8 cellular contexts compared by ENCODE assay signal in genomic region chr7:100148559-100149328, GRCh38. TPM values are rescaled to one million over a fixed set of nuclear protein-coding genes. Genes with fewer than 3 reads are reported as not detected.
DNase-seq lines count a peak whose midpoint lies in the region; ATAC-seq and TF ChIP-seq lines count a peak whose summit lies in the region.

LAMTOR4 (plus strand) TSS chr7:100148918; CDS start chr7:100148973, 55 bp downstream.

- H3K9ac ChIP-seq in adipocyte (ENCODE audit: low read length): peak within 1 kb of the TSS; percentile 94
- H3K9ac ChIP-seq in parathyroid adenoma: peak within 1 kb of the TSS; percentile 75

- H3K4me3 ChIP-seq in GM12875 (ENCODE audit: low read depth, low read length): peak within 1 kb of the TSS; percentile 84
- H3K4me3 ChIP-seq in adipocyte (ENCODE audit: low read length): peak within 1 kb of the TSS; percentile 95
- peak within 1 kb of the TSS; percentile 97 for H3K4me3 ChIP-seq in parathyroid adenoma (ENCODE audit: low read depth, low read length)
- peak within 1 kb of the TSS; percentile 69 to 91 (median 89) for H3K4me3 ChIP-seq in tibial nerve

- no peaks in the 10 kb centered on the region for H3K9me3 ChIP-seq in adipocyte (ENCODE audit: control insufficient read depth, low read length)
- no peaks in the 10 kb centered on the region for H3K9me3 ChIP-seq in parathyroid adenoma (ENCODE audit: control insufficient read depth, low read length)
- H3K9me3 ChIP-seq in tibial nerve: no peaks in the 10 kb centered on the region

- peak; percentile 89 to 92 for TF ChIP-seq EP300 in tibial nerve (IDR thresholded peaks at IDR 0.05)

- ATAC-seq in HG02798 (IDR thresholded peaks at IDR 0.05; ENCODE audit: poor library complexity, unreplicated experiment) (peak; percentile 99), Right ventricle myocardium superior (ENCODE audit: poor library complexity) (peak; percentile 98)

- WGBS in tibial nerve, 2 donors: 0 to 1% methylated on average over 41 to 46 of the region's 46 CpGs

- TF ChIP-seq CTCF in GM12875 (IDR thresholded peaks at IDR 0.05; ENCODE audit: borderline replicate concordance, insufficient read depth, low read depth, low read length): no peak
- TF ChIP-seq CTCF in parathyroid adenoma (IDR thresholded peaks at IDR 0.05): no peak
- peak in 2 of 5 experiments; percentile 23 to 34 for TF ChIP-seq CTCF in tibial nerve (IDR thresholded peaks at IDR 0.05)

- peaks cover 6% of the 10 kb centered on the region for H3K79me2 ChIP-seq in parathyroid adenoma

- H3K36me3 ChIP-seq in adipocyte (ENCODE audit: control insufficient read depth, insufficient read depth, low read length, severe bottlenecking) (peaks cover 7% of the 10 kb centered on the region), parathyroid adenoma (ENCODE audit: control insufficient read depth, insufficient read depth, low read length) (no peaks in the 10 kb centered on the region), tibial nerve (peaks cover 0 to 25% (median 0%) of the 10 kb centered on the region in 3 donors)

- peak; percentile 68 to 89 for TF ChIP-seq POLR2A in tibial nerve (IDR thresholded peaks at IDR 0.05)

- peak within 1 kb of the TSS; percentile 97 for H3K4me2 ChIP-seq in parathyroid adenoma (ENCODE audit: low read length)

- peak within 1 kb of the TSS; percentile 83 for H3K27ac ChIP-seq in parathyroid adenoma
- H3K27ac ChIP-seq in tibial nerve: peak within 1 kb of the TSS; percentile 75 to 95 (median 93)

- H3K4me1 ChIP-seq in adipocyte (ENCODE audit: control insufficient read depth, insufficient read depth, low read length) (peaks cover 16% of the 10 kb centered on the region), parathyroid adenoma (peaks cover 2% of the 10 kb centered on the region), tibial nerve (peaks cover 0 to 38% (median 9%) of the 10 kb centered on the region in 4 donors)

- peak; percentile 98 for DNase-seq in NCI-H1436 (lab: John Stamatoyannopoulos, UW)
- DNase-seq in T follicular helper cell (ENCODE audit: low read depth): peak; percentile 98
- peak; percentile 99 for DNase-seq in adipocyte (ENCODE audit: low read depth)
- DNase-seq in Right ventricle myocardium superior: peak; percentile 99
- DNase-seq in tibial nerve (ENCODE audit: low spot score in 2 of 2): peak; percentile 98 to 99

- H2AFZ ChIP-seq in parathyroid adenoma: peak within 1 kb of the TSS; percentile 78

- no peaks in the 10 kb centered on the region for H3K27me3 ChIP-seq in adipocyte (replicated peaks; ENCODE audit: control insufficient read depth, insufficient read depth, low read length)
- no peaks in the 10 kb centered on the region for H3K27me3 ChIP-seq in parathyroid adenoma (ENCODE audit: control insufficient read depth, insufficient read depth, low read length)
- no peaks in the 10 kb centered on the region for H3K27me3 ChIP-seq in tibial nerve

- intact Hi-C loops in Right ventricle myocardium superior (cut with DNase I): no loop called here

RNA-seq across cellular contexts. Expression of gene LAMTOR4, which starts in this region (rescaled TPM):
- 121 TPM for total RNA-seq in Right ventricle myocardium superior
- 100 to 1,000 TPM; 226 to 312 (median 252) TPM for total RNA-seq in tibial nerve

Comparison
In these comparisons a context has a peak if more than half of its experiments do, and no peak if none do; other contexts are left out.
1. Peak in every context shown above with its lines: DNase-seq, ATAC-seq, H3K4me3 ChIP-seq and H3K27ac ChIP-seq.